7 cellular contexts compared by ENCODE assay signal in genomic region chr16:83878838-83879237, GRCh38. TPM values are rescaled to one million over a fixed set of nuclear protein-coding genes. Genes with fewer than 3 reads are reported as not detected.
A peak's percentile ranks its signal among the peaks of the same experiment; 100 is the strongest.
DNase-seq lines count a peak whose midpoint lies in the region; ATAC-seq and TF ChIP-seq lines count a peak whose summit lies in the region.

No MANE protein-coding gene starts in this region.

- TF ChIP-seq EP300 in esophagus muscularis mucosa (IDR thresholded peaks at IDR 0.05) = no peak

- intact Hi-C loops in esophagus muscularis mucosa (cut with DNase I) = loop anchor here (1.0 kb wide), 1 partner anchor 53 kb away; no protein-coding TSS in a partner anchor

- peaks cover 0 to 2% (median 0%) of the 10 kb centered on the region in 4 donors for H3K4me1 ChIP-seq in esophagus muscularis mucosa

- H3K4me3 ChIP-seq in esophagus muscularis mucosa = no peak overlapping the region
- no peak overlapping the region for H3K4me3 ChIP-seq in retinal pigment epithelial cell (ENCODE audit: low read length)

- WGBS in esophagus muscularis mucosa = 37% methylated on average over 6 of the region's 6 CpGs

- H3K9me3 ChIP-seq in esophagus muscularis mucosa = no peaks in the 10 kb centered on the region

- DNase-seq in H4 (ENCODE audit: low spot score) (peak; percentile 28), NCI-H526 treated with DMSO at 0.1 percent for 48 hours (lab: John Stamatoyannopoulos, UW) (peak; percentile 2), esophagus muscularis mucosa (ENCODE audit: extremely low spot score) (no peak), retinal pigment epithelial cell (ENCODE audit: low read depth) (no peak), cortex of kidney (lab: John Stamatoyannopoulos, UW) (no peak), cerebellar nuclear complex (lab: John Stamatoyannopoulos, UW) (no peak)

- peak; percentile 46 to 56 (median 51) for TF ChIP-seq CTCF in esophagus muscularis mucosa (IDR thresholded peaks at IDR 0.05)
- peak; percentile 70 for TF ChIP-seq CTCF in retinal pigment epithelial cell (conservative IDR thresholded peaks at IDR 0.05; ENCODE audit: low read depth, low read length)

- TF ChIP-seq POLR2A in esophagus muscularis mucosa (IDR thresholded peaks at IDR 0.05; ENCODE audit: low read depth) = no peak

- no peak overlapping the region for H3K27ac ChIP-seq in esophagus muscularis mucosa (replicated peaks in 1 of 4)

- ATAC-seq in HG03521 (IDR thresholded peaks at IDR 0.05; ENCODE audit: unreplicated experiment) = no peak

- H3K36me3 ChIP-seq in esophagus muscularis mucosa = no peaks in the 10 kb centered on the region

- H3K27me3 ChIP-seq in esophagus muscularis mucosa = no peaks in the 10 kb centered on the region

RNA-seq across cellular contexts. Expression of gene MLYCD, which starts 20.1 kb away (rescaled TPM):
- 1.4 and 1.7 TPM in 2 replicates for total RNA-seq in H4 (2014; rRNA removed; shearing (Covaris generic))
- total RNA-seq in esophagus muscularis mucosa = 10 to 100 TPM in 2 of 4 donors, 1 to 10 TPM in 2; 9.6 to 15.8 (median 12.3) TPM

Comparison
In these comparisons a context has a peak if more than half of its experiments do, and no peak if none do; other contexts are left out.
1. DNase-seq: peak in H4 (single experiment) and NCI-H526 treated with DMSO at 0.1 percent for 48 hours (single experiment); none in esophagus muscularis mucosa (single experiment), retinal pigment epithelial cell (single experiment), cortex of kidney (single experiment) and cerebellar nuclear complex (0 of 2).